Comparison of ENCODE assay signal across 1 cellular context in genomic region chr5:32270946-32271345, GRCh38.
TF ChIP-seq lines count a peak whose summit lies in the region.

No MANE protein-coding gene starts in this region.

TF ChIP-seq in GM23338, 12 proteins besides CTCF, POLR2A, EP300 and RAD21 (continued from another document):
- TF ChIP-seq ZNF462 (CRISPR knock-in tag; IDR thresholded peaks at IDR 0.05), result no peak
- no peak for TF ChIP-seq NANOG (IDR thresholded peaks at IDR 0.05; ENCODE audit: borderline replicate concordance)
- no peak for TF ChIP-seq ZNF114 (CRISPR knock-in tag; IDR thresholded peaks at IDR 0.05)
- no peak for TF ChIP-seq EZH2 (IDR thresholded peaks at IDR 0.05; ENCODE audit: low read depth, unreplicated experiment)
- no peak for TF ChIP-seq CREB1 (CRISPR knock-in tag; IDR thresholded peaks at IDR 0.05; ENCODE audit: low read depth)
- no peak for TF ChIP-seq ZNF331 (CRISPR knock-in tag; IDR thresholded peaks at IDR 0.05; ENCODE audit: low read depth)
